Comparison of ENCODE assay signal across 21 cellular contexts in the genomic region with DNA sequence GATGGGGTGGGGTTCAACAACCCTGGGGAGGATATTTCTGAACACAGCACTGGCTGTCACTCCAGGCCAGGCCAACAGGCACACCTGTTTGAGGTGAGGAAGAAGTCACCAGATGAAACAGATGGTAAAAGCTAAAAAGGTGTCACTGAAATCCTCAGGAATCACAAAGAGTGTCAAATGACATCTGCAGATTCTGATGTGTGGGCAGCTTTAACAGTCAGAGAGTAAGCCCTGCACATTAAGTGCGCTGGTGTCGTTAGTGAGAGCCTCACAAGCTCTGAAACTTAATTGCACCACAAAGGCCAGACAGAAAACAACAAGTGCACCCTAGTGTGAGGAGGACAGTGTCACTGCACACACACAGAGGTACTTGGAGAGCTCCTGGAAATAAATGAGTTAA.
"Had no signal": no experiment of that assay in that cellular context is flagged by ENCODE, and none has a peak within 500 bp of the region (broad histone marks: within the 10 kb centered on the region; RNA-seq: fewer than 3 reads in every experiment).

No MANE protein-coding gene starts in this region.

- H3K27me3 Mint-ChIP-seq: activated B cell treated with CpG ODN at 0.5 μM for 24 hours; naive thymus-derived CD8-positive, alpha-beta T cell; type B pancreatic cell had no signal

- H3K27ac Mint-ChIP-seq: activated B cell treated with CpG ODN at 0.5 μM for 24 hours; immature natural killer cell; T-helper 1 cell treated with Interleukin-12 subunit alpha and Interleukin-12 subunit beta and Interleukin-4 antibody, amounts not matched to agents 30 μg/mL and 1 μg/mL, for 36 hours; type B pancreatic cell had no signal

- H3K27me3 ChIP-seq: foreskin keratinocyte, left lung had no signal

- H3K9me3 Mint-ChIP-seq: activated B cell treated with CpG ODN at 0.5 μM for 24 hours, type B pancreatic cell had no signal

- H3K36me3 ChIP-seq: prostate gland had no signal

- H3K36me3 Mint-ChIP-seq: type B pancreatic cell had no signal

- DNase-seq: activated B cell treated with CpG ODN at 0.5 μM for 24 hours; activated CD4-positive, alpha-beta T cell treated with anti-CD3 and anti-CD28 coated beads for 4 hours; activated CD4-positive, alpha-beta T cell treated with anti-CD3 and anti-CD28 coated beads, Interleukin-2, amount 50 U/mL, for 48 hours; activated naive CD4-positive, alpha-beta T cell treated with Interleukin-2 at 50 U/mL for 16 hours; activated T-cell treated with anti-CD3 and anti-CD28 coated beads, Interleukin-2, amount 50 U/mL, for 48 hours; amygdala; dermis blood vessel endothelial cell; effector CD8-positive, alpha-beta T cell; foreskin keratinocyte; immature natural killer cell; left lung; naive thymus-derived CD8-positive, alpha-beta T cell; right cardiac atrium; stimulated activated CD4-positive, alpha-beta T cell treated with anti-CD3 and anti-CD28 coated beads, Interleukin-4, amount 100 ng/mL, for 24 hours; stimulated activated naive CD4-positive, alpha-beta T cell treated with Interleukin-2 at 50 U/mL for 16 hours; T1000 had no signal

- H3K4me3 Mint-ChIP-seq: activated B cell treated with CpG ODN at 0.5 μM for 24 hours; immature natural killer cell; naive thymus-derived CD8-positive, alpha-beta T cell; T-helper 1 cell treated with Interleukin-12 subunit alpha and Interleukin-12 subunit beta and Interleukin-4 antibody, amounts not matched to agents 30 μg/mL and 1 μg/mL, for 36 hours; type B pancreatic cell had no signal

- H3K4me3 ChIP-seq: left lung, lung, prostate gland, thoracic aorta had no signal
